Comparison of ENCODE assay signal across 8 cellular contexts in genomic region chr1:67339623-67340343, GRCh38. TPM values are rescaled to one million over a fixed set of nuclear protein-coding genes. Genes with fewer than 3 reads are reported as not detected.
DNase-seq lines count a peak whose midpoint lies in the region; ATAC-seq and TF ChIP-seq lines count a peak whose summit lies in the region.

No MANE protein-coding gene starts in this region.

- H3K9ac ChIP-seq in H9 (ENCODE audit: extremely low read depth, insufficient read length, low read length) = no peak overlapping the region

- H3K27me3 ChIP-seq in H9 (ENCODE audit: insufficient read depth, low read length) = no peaks in the 10 kb centered on the region

- no peak overlapping the region for H4K5ac ChIP-seq in H9 (ENCODE audit: insufficient read length, low read depth, low read length)

- no peak overlapping the region for H3K23ac ChIP-seq in H9 (ENCODE audit: insufficient read length, low read depth, low read length)

- no peak overlapping the region for H2BK15ac ChIP-seq in H9 (ENCODE audit: low read depth, low read length)

- peaks cover 4% of the 10 kb centered on the region; the same call in 1 of the 2 replicates for H3K4me1 ChIP-seq in H9 (ENCODE audit: insufficient read depth, low read length)

- no peak overlapping the region for H2BK12ac ChIP-seq in H9 (ENCODE audit: insufficient read length, low read depth, low read length)

- no peaks in the 10 kb centered on the region for H3K9me3 ChIP-seq in H9 (ENCODE audit: control insufficient read depth, low read depth, low read length)

- no peak overlapping the region for H3K14ac ChIP-seq in H9 (ENCODE audit: insufficient read depth, low read length)

- intact Hi-C loops in activated T-helper 1 cell treated with anti-CD3 and anti-CD28 coated beads, Interleukin-12 subunit alpha, Interleukin-12 subunit beta, Interleukin-2, Interleukin-4 antibody, amounts not matched to agents 30 ng/mL and 10 ng/mL and 1 ng/mL, durations not matched to agents 14 hours and 24 hours and 36 hours (cut with micrococcal nuclease) = loop anchor here (1.0 to 10.0 kb wide), 9 partner anchors 25 to 1525 kb away; no protein-coding TSS in a partner anchor

- no peak overlapping the region for H2AFZ ChIP-seq in H9 (ENCODE audit: low read length)

- H3K9me3 Mint-ChIP-seq in activated T-helper 1 cell treated with anti-CD3 and anti-CD28 coated beads, Interleukin-12 subunit alpha, Interleukin-12 subunit beta, Interleukin-2, Interleukin-4 antibody, amounts not matched to agents 30 ng/mL and 10 ng/mL and 1 ng/mL, durations not matched to agents 14 hours and 24 hours and 36 hours = no peaks in the 10 kb centered on the region
- no peaks in the 10 kb centered on the region for H3K9me3 Mint-ChIP-seq in H9

- peak overlapping the region; percentile 90 for H3K27ac Mint-ChIP-seq in activated T-helper 1 cell treated with anti-CD3 and anti-CD28 coated beads, Interleukin-12 subunit alpha, Interleukin-12 subunit beta, Interleukin-2, Interleukin-4 antibody, amounts not matched to agents 30 ng/mL and 10 ng/mL and 1 ng/mL, durations not matched to agents 14 hours and 24 hours and 36 hours
- no peak overlapping the region for H3K27ac Mint-ChIP-seq in H9

- no peaks in the 10 kb centered on the region for H4K20me1 ChIP-seq in H9 (ENCODE audit: control insufficient read depth, insufficient read depth, insufficient read length)

- no peak overlapping the region for H2BK20ac ChIP-seq in H9 (ENCODE audit: low read depth, low read length, poor library complexity, severe bottlenecking)

- H3K56ac ChIP-seq in H9 (ENCODE audit: insufficient read length, low read depth, low read length) = no peak overlapping the region

- no peak overlapping the region for H2AK5ac ChIP-seq in H9 (ENCODE audit: insufficient read length, low read length)

- no peak overlapping the region for H3K4me2 ChIP-seq in H9 (ENCODE audit: insufficient read depth, insufficient read length, low read length)

- DNase-seq in AG08395 (ENCODE audit: low spot score) = peak; percentile 66
- DNase-seq in activated T-helper 1 cell treated with anti-CD3 and anti-CD28 coated beads, Interleukin-12 subunit alpha, Interleukin-12 subunit beta, Interleukin-2, Interleukin-4 antibody, amounts not matched to agents 30 ng/mL and 10 ng/mL and 1 ng/mL, durations not matched to agents 14 hours and 24 hours and 36 hours (ENCODE audit: low spot score) = peak; percentile 47
- peak; percentile 10 to 41 for DNase-seq in lung microvascular endothelial cell (ENCODE audit: low read depth in 2 of 2)
- no peak for DNase-seq in OCI-M1 (lab: John Stamatoyannopoulos, UW)
- DNase-seq in H9 = no peak
- DNase-seq in ureter (ENCODE audit: low spot score) = no peak

- no peak overlapping the region for H3K4ac ChIP-seq in H9 (ENCODE audit: low read depth, low read length)

- peaks cover 75% of the 10 kb centered on the region for H3K36me3 Mint-ChIP-seq in activated T-helper 1 cell treated with anti-CD3 and anti-CD28 coated beads, Interleukin-12 subunit alpha, Interleukin-12 subunit beta, Interleukin-2, Interleukin-4 antibody, amounts not matched to agents 30 ng/mL and 10 ng/mL and 1 ng/mL, durations not matched to agents 14 hours and 24 hours and 36 hours (ENCODE audit: low read depth)
- H3K36me3 Mint-ChIP-seq in H9 (ENCODE audit: insufficient read depth in 1 of 3, low read depth in 3 of 3) = no peaks in the 10 kb centered on the region

- H3K27me3 Mint-ChIP-seq in activated T-helper 1 cell treated with anti-CD3 and anti-CD28 coated beads, Interleukin-12 subunit alpha, Interleukin-12 subunit beta, Interleukin-2, Interleukin-4 antibody, amounts not matched to agents 30 ng/mL and 10 ng/mL and 1 ng/mL, durations not matched to agents 14 hours and 24 hours and 36 hours (ENCODE audit: insufficient read depth) = no peaks in the 10 kb centered on the region
- peaks cover 52% of the 10 kb centered on the region for H3K27me3 Mint-ChIP-seq in H9 (ENCODE audit: low read depth)

- H3K4me3 Mint-ChIP-seq in activated T-helper 1 cell treated with anti-CD3 and anti-CD28 coated beads, Interleukin-12 subunit alpha, Interleukin-12 subunit beta, Interleukin-2, Interleukin-4 antibody, amounts not matched to agents 30 ng/mL and 10 ng/mL and 1 ng/mL, durations not matched to agents 14 hours and 24 hours and 36 hours = peak overlapping the region; percentile 66
- H3K4me3 Mint-ChIP-seq in H9 = no peak overlapping the region

- H4K8ac ChIP-seq in H9 (replicated peaks; ENCODE audit: insufficient read length, low read depth, low read length) = no peak overlapping the region

- no peak overlapping the region for H4K91ac ChIP-seq in H9 (ENCODE audit: insufficient read length, low read depth, low read length)

- H3T11ph ChIP-seq in H9 (ENCODE audit: low read length) = no peak overlapping the region

- peaks cover 80% of the 10 kb centered on the region for H3K4me1 Mint-ChIP-seq in activated T-helper 1 cell treated with anti-CD3 and anti-CD28 coated beads, Interleukin-12 subunit alpha, Interleukin-12 subunit beta, Interleukin-2, Interleukin-4 antibody, amounts not matched to agents 30 ng/mL and 10 ng/mL and 1 ng/mL, durations not matched to agents 14 hours and 24 hours and 36 hours (ENCODE audit: low read depth)
- peaks cover 47 to 51% of the 10 kb centered on the region in 2 experiments for H3K4me1 Mint-ChIP-seq in H9

- H3K79me2 ChIP-seq in H9 (ENCODE audit: insufficient read depth, low read length) = no peaks in the 10 kb centered on the region

- no peak overlapping the region for H3K18ac ChIP-seq in H9 (ENCODE audit: insufficient read length, low read depth, low read length)

- no CpG with 5 or more reads among the region's 7 CpGs for WGBS in H9 (ENCODE audit: extremely low coverage, insufficient read length, low lambda C conversion rate)

- peak; percentile 55 for ATAC-seq in GM19395 (IDR thresholded peaks at IDR 0.05; ENCODE audit: unreplicated experiment)
- ATAC-seq in HG03571 (IDR thresholded peaks at IDR 0.05; ENCODE audit: unreplicated experiment) = peak; percentile 40

- TF ChIP-seq CTCF in H9 (conservative IDR thresholded peaks at IDR 0.05) = no peak

- H3K23me2 ChIP-seq in H9 (ENCODE audit: insufficient read length, low read depth, low read length, poor library complexity, severe bottlenecking) = no peaks in the 10 kb centered on the region

- no peak overlapping the region for H2BK5ac ChIP-seq in H9 (ENCODE audit: insufficient read length, low read length)

- H3K79me1 ChIP-seq in H9 (ENCODE audit: insufficient read depth, low read depth, low read length, poor library complexity, severe bottlenecking) = no peaks in the 10 kb centered on the region

- no peak overlapping the region for H2BK120ac ChIP-seq in H9 (ENCODE audit: low read depth, low read length, poor library complexity, severe bottlenecking)

- H3K27ac ChIP-seq in H9 (ENCODE audit: insufficient read length, low read depth, low read length) = no peak overlapping the region

RNA-seq across cellular contexts. Expression of gene IL12RB2, which starts 32.1 kb away (rescaled TPM):
- 218 and 221 TPM in 2 replicates for total RNA-seq in activated T-helper 1 cell treated with anti-CD3 and anti-CD28 coated beads, Interleukin-12 subunit alpha, Interleukin-12 subunit beta, Interleukin-2, Interleukin-4 antibody, amounts not matched to agents 30 ng/mL and 10 ng/mL and 1 ng/mL, durations not matched to agents 14 hours and 24 hours and 36 hours
- not detected in 2 replicates for total RNA-seq in lung microvascular endothelial cell
- 0.77 and 0.88 TPM in 2 replicates for total RNA-seq in H9 (2021)
- total RNA-seq in ureter = 0.60 TPM

Comparison
In these comparisons a context has a peak if more than half of its experiments do, and no peak if none do; other contexts are left out.
1. DNase-seq: peak in AG08395 (single experiment), activated T-helper 1 cell treated with anti-CD3 and anti-CD28 coated beads, Interleukin-12 subunit alpha, Interleukin-12 subunit beta, Interleukin-2, Interleukin-4 antibody, amounts not matched to agents 30 ng/mL and 10 ng/mL and 1 ng/mL, durations not matched to agents 14 hours and 24 hours and 36 hours (single experiment) and lung microvascular endothelial cell (2 of 2); none in OCI-M1 (single experiment), H9 (single experiment) and ureter (single experiment).
2. RNA of gene IL12RB2, which starts 32.1 kb away (total RNA-seq): 218 to 221 TPM in activated T-helper 1 cell treated with anti-CD3 and anti-CD28 coated beads, Interleukin-12 subunit alpha, Interleukin-12 subunit beta, Interleukin-2, Interleukin-4 antibody, amounts not matched to agents 30 ng/mL and 10 ng/mL and 1 ng/mL, durations not matched to agents 14 hours and 24 hours and 36 hours; 0.77 to 0.88 TPM in H9, 0.60 TPM in ureter (single experiment) and not detected in lung microvascular endothelial cell; every median in the first group is over 100 times any median in the second.